ENCODE assay signal across 8 cellular contexts in genomic region chr12:95473947-95474817, GRCh38. TPM values are rescaled to one million over a fixed set of nuclear protein-coding genes. Genes with fewer than 3 reads are reported as not detected.
A peak's percentile ranks its signal among the peaks of the same experiment; 100 is the strongest.
DNase-seq lines count a peak whose midpoint lies in the region; ATAC-seq, FAIRE-seq and TF ChIP-seq lines count a peak whose summit lies in the region.

Gene METAP2 (plus strand): TSS chr12:95474152. CDS start chr12:95474180, 28 bp downstream.

- no peaks in the 10 kb centered on the region for H3K9me3 ChIP-seq in pancreas
- H3K9me3 ChIP-seq in tibial artery = no peaks in the 10 kb centered on the region

- 0 to 1% methylated on average over 48 to 54 of the region's 54 CpGs for WGBS in pancreas, 2 donors

- intact Hi-C loops in Right ventricle myocardium inferior (cut with DNase I) = loop anchor here (5.0 to 10.0 kb wide), 3 partner anchors 52 to 119 kb away; no protein-coding TSS in a partner anchor
- intact Hi-C loops in pancreas (cut with DNase I) = no loop called here
- intact Hi-C loops in tibial artery (cut with DNase I; ENCODE audit: low total_unique reads) = loop anchor here (5.0 to 10.0 kb wide), 4 partner anchors 89 to 399 kb away; partner anchors contain the start of gene NR2C1

- no peaks in the 10 kb centered on the region for H3K27me3 ChIP-seq in pancreas
- no peaks in the 10 kb centered on the region for H3K27me3 ChIP-seq in tibial artery

- TF ChIP-seq CTCF in GM12864 (IDR thresholded peaks at IDR 0.05; ENCODE audit: low read depth, low read length, missing control alignments) = no peak
- TF ChIP-seq CTCF in pancreas (IDR thresholded peaks at IDR 0.05) = no peak
- TF ChIP-seq CTCF in tibial artery (IDR thresholded peaks at IDR 0.05) = no peak

- peak; percentile 98 for ATAC-seq in HG02759 (IDR thresholded peaks at IDR 0.05; ENCODE audit: unreplicated experiment)
- peak; percentile 100 for ATAC-seq in Right ventricle myocardium inferior
- peak; percentile 98 to 99 (median 98) for ATAC-seq in pancreas

- peaks cover 4 to 15% (median 6%) of the 10 kb centered on the region in 3 donors for H3K4me1 ChIP-seq in pancreas
- H3K4me1 ChIP-seq in tibial artery = peaks cover 0 to 46% (median 26%) of the 10 kb centered on the region in 4 donors

- DNase-seq in GM12864 (ENCODE audit: low read depth) (peak; percentile 88), NCI-H1417 (lab: John Stamatoyannopoulos, UW) (peak; percentile 97 to 98 (median 97)), SW 1271 (lab: John Stamatoyannopoulos, UW) (peak; percentile 94 to 96), Right ventricle myocardium inferior (ENCODE audit: missing footprints) (peak; percentile 98), pancreas (peak; percentile 96 to 99 (median 96)), tibial artery (peak; percentile 98)
- peak; percentile 90 for DNase-seq in activated naive CD8-positive, alpha-beta T cell treated with anti-CD3 and anti-CD28 coated beads, Interleukin-2, amount 50 U/mL, for 16 hours (ENCODE audit: low read depth, low spot score)

- H3K4me3 ChIP-seq in GM12864 (ENCODE audit: low read depth, low read length) (peak within 1 kb of the TSS; percentile 86), pancreas (peak within 1 kb of the TSS; percentile 75 to 98 (median 82)), tibial artery (peak within 1 kb of the TSS; percentile 90 to 99)

- H3K27ac ChIP-seq in pancreas (peak within 1 kb of the TSS; percentile 73 to 99 (median 92)), tibial artery (peak within 1 kb of the TSS; percentile 97 to 98)

- H3K36me3 ChIP-seq in pancreas = peaks cover 0 to 15% (median 0%) of the 10 kb centered on the region in 3 donors
- H3K36me3 ChIP-seq in tibial artery = peaks cover 9 to 25% (median 12%) of the 10 kb centered on the region in 3 donors

- FAIRE-seq in pancreas (lab: Jason Lieb, UNC) = peak; percentile 41

RNA-seq across cellular contexts. Expression of gene METAP2, which starts in this region (rescaled TPM):
- total RNA-seq in Right ventricle myocardium inferior = 53.2 TPM
- total RNA-seq in pancreas = 10 to 100 TPM; 29.8 to 43.5 (median 31.6) TPM
- 10 to 100 TPM; 22.4 to 57.2 TPM for polyA plus RNA-seq in pancreas

Comparison
In these comparisons a context has a peak if more than half of its experiments do, and no peak if none do; other contexts are left out.
1. Peak in every context shown above with its lines: DNase-seq, ATAC-seq, H3K4me3 ChIP-seq and H3K27ac ChIP-seq.
2. intact Hi-C loops: an anchor here in Right ventricle myocardium inferior (5.0 to 10.0 kb wide) and tibial artery (5.0 to 10.0 kb wide); none called in pancreas.